In genomic region chr4:89307446-89308160, GRCh38 we compare ENCODE assay signal across 1 cellular context.
TF ChIP-seq lines count a peak whose summit lies in the region.

GPRIN3 (minus strand) TSS chr4:89307800; CDS start chr4:89250110, 57,690 bp downstream.

TF ChIP-seq in HEK293, 187 proteins besides CTCF, POLR2A, EP300 and RAD21 (continued from another document):
- TF ChIP-seq PATZ1 (tag by site-specific recombination; IDR thresholded peaks at IDR 0.05) (peak; percentile 81), SCRT2 (tag by site-specific recombination; IDR thresholded peaks at IDR 0.05) (peak; percentile 92), ZNF132 (tag by site-specific recombination; IDR thresholded peaks at IDR 0.05; ENCODE audit: borderline replicate concordance) (no peak), ZFHX2 (tag by site-specific recombination; conservative IDR thresholded peaks at IDR 0.05) (peak; percentile 66), ZBTB8A (tag by site-specific recombination; IDR thresholded peaks at IDR 0.05) (peak; percentile 57), GLIS2 (tag by site-specific recombination; IDR thresholded peaks at IDR 0.05) (peak; percentile 93), ZNF624 (tag by site-specific recombination; IDR thresholded peaks at IDR 0.05) (no peak), ZNF239 (tag by site-specific recombination; IDR thresholded peaks at IDR 0.05) (no peak), ZIC2 (tag by site-specific recombination; IDR thresholded peaks at IDR 0.05) (peak; percentile 66), ZBTB26 (tag by site-specific recombination; optimal IDR thresholded peaks at IDR 0.05) (peak; percentile 81), ZNF776 (tag by site-specific recombination; IDR thresholded peaks at IDR 0.05; ENCODE audit: borderline replicate concordance) (no peak), MZF1 (tag by site-specific recombination; IDR thresholded peaks at IDR 0.05; ENCODE audit: borderline replicate concordance) (peak; percentile 58; the same call in 1 of the 2 replicates), ZNF600 (tag by site-specific recombination; IDR thresholded peaks at IDR 0.05) (peak; percentile 60), ZNF24 (tag by site-specific recombination; IDR thresholded peaks at IDR 0.05) (0 out of 2 replicates have a peak, but pooled peaks have one; percentile 13), ZNF2 (tag by site-specific recombination; IDR thresholded peaks at IDR 0.05) (peak; percentile 14; the same call in 1 of the 2 replicates), SP3 (tag by site-specific recombination; IDR thresholded peaks at IDR 0.05) (peak; percentile 27; the same call in 1 of the 2 replicates), KLF16 (tag by site-specific recombination; IDR thresholded peaks at IDR 0.05) (no peak), OSR2 (tag by site-specific recombination; IDR thresholded peaks at IDR 0.05) (no peak), ZNF529 (tag by site-specific recombination; IDR thresholded peaks at IDR 0.05; ENCODE audit: insufficient replicate concordance) (no peak), KLF9 (tag by site-specific recombination; IDR thresholded peaks at IDR 0.05; ENCODE audit: low read depth) (peak; percentile 57), HIC1 (tag by site-specific recombination; IDR thresholded peaks at IDR 0.05) (peak; percentile 27; the same call in 1 of the 2 replicates), ZNF416 (tag by site-specific recombination; IDR thresholded peaks at IDR 0.05) (no peak), ZNF335 (tag by site-specific recombination; conservative IDR thresholded peaks at IDR 0.05) (peak; percentile 91), ZNF561 (tag by site-specific recombination; IDR thresholded peaks at IDR 0.05; ENCODE audit: borderline replicate concordance) (peak; percentile 52; the same call in 1 of the 2 replicates), HOXC10 (CRISPR knock-in tag; IDR thresholded peaks at IDR 0.05) (no peak), EGR2 (tag by site-specific recombination; IDR thresholded peaks at IDR 0.05; ENCODE audit: low read depth) (peak; percentile 55), ZNF660 (tag by site-specific recombination; IDR thresholded peaks at IDR 0.05) (0 out of 2 replicates have a peak, but pooled peaks have one; percentile 36), KLF17 (tag by site-specific recombination; IDR thresholded peaks at IDR 0.05) (no peak), ZNF626 (tag by site-specific recombination; IDR thresholded peaks at IDR 0.05) (no peak), ZNF391 (tag by site-specific recombination; IDR thresholded peaks at IDR 0.05; ENCODE audit: borderline replicate concordance, low read depth) (no peak), IKZF3 (tag by site-specific recombination; IDR thresholded peaks at IDR 0.05) (no peak), HOXD13 (CRISPR knock-in tag; IDR thresholded peaks at IDR 0.05; ENCODE audit: borderline replicate concordance) (no peak), ZBTB48 (tag by site-specific recombination; IDR thresholded peaks at IDR 0.05) (peak; percentile 73)
- TF ChIP-seq, protein P1, sequence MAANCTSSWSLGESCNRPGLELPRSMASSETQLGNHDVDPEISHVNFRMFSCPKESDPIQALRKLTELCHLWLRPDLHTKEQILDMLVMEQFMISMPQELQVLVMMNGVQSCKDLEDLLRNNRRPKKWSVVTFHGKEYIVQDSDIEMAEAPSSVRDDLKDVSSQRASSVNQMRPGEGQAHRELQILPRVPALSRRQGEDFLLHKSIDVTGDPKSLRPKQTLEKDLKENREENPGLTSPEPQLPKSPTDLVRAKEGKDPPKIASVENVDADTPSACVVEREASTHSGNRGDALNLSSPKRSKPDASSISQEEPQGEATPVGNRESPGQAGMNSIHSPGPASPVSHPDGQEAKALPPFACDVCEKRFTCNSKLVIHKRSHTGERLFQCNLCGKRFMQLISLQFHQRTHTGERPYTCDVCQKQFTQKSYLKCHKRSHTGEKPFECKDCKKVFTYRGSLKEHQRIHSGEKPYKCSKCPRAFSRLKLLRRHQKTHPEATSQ (tag by site-specific recombination; IDR thresholded peaks at IDR 0.05), result no peak
- TF ChIP-seq, protein P2, sequence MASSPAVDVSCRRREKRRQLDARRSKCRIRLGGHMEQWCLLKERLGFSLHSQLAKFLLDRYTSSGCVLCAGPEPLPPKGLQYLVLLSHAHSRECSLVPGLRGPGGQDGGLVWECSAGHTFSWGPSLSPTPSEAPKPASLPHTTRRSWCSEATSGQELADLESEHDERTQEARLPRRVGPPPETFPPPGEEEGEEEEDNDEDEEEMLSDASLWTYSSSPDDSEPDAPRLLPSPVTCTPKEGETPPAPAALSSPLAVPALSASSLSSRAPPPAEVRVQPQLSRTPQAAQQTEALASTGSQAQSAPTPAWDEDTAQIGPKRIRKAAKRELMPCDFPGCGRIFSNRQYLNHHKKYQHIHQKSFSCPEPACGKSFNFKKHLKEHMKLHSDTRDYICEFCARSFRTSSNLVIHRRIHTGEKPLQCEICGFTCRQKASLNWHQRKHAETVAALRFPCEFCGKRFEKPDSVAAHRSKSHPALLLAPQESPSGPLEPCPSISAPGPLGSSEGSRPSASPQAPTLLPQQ (tag by site-specific recombination; IDR thresholded peaks at IDR 0.05), result peak; percentile 49; the same call in 1 of the 2 replicates
- TF ChIP-seq, protein P3, sequence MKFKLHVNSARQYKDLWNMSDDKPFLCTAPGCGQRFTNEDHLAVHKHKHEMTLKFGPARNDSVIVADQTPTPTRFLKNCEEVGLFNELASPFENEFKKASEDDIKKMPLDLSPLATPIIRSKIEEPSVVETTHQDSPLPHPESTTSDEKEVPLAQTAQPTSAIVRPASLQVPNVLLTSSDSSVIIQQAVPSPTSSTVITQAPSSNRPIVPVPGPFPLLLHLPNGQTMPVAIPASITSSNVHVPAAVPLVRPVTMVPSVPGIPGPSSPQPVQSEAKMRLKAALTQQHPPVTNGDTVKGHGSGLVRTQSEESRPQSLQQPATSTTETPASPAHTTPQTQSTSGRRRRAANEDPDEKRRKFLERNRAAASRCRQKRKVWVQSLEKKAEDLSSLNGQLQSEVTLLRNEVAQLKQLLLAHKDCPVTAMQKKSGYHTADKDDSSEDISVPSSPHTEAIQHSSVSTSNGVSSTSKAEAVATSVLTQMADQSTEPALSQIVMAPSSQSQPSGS (tag by site-specific recombination; IDR thresholded peaks at IDR 0.05; ENCODE audit: low read depth), result no peak
- TF ChIP-seq, protein P4, sequence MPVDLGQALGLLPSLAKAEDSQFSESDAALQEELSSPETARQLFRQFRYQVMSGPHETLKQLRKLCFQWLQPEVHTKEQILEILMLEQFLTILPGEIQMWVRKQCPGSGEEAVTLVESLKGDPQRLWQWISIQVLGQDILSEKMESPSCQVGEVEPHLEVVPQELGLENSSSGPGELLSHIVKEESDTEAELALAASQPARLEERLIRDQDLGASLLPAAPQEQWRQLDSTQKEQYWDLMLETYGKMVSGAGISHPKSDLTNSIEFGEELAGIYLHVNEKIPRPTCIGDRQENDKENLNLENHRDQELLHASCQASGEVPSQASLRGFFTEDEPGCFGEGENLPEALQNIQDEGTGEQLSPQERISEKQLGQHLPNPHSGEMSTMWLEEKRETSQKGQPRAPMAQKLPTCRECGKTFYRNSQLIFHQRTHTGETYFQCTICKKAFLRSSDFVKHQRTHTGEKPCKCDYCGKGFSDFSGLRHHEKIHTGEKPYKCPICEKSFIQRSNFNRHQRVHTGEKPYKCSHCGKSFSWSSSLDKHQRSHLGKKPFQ (tag by site-specific recombination; IDR thresholded peaks at IDR 0.05), result no peak
- TF ChIP-seq, protein P5, sequence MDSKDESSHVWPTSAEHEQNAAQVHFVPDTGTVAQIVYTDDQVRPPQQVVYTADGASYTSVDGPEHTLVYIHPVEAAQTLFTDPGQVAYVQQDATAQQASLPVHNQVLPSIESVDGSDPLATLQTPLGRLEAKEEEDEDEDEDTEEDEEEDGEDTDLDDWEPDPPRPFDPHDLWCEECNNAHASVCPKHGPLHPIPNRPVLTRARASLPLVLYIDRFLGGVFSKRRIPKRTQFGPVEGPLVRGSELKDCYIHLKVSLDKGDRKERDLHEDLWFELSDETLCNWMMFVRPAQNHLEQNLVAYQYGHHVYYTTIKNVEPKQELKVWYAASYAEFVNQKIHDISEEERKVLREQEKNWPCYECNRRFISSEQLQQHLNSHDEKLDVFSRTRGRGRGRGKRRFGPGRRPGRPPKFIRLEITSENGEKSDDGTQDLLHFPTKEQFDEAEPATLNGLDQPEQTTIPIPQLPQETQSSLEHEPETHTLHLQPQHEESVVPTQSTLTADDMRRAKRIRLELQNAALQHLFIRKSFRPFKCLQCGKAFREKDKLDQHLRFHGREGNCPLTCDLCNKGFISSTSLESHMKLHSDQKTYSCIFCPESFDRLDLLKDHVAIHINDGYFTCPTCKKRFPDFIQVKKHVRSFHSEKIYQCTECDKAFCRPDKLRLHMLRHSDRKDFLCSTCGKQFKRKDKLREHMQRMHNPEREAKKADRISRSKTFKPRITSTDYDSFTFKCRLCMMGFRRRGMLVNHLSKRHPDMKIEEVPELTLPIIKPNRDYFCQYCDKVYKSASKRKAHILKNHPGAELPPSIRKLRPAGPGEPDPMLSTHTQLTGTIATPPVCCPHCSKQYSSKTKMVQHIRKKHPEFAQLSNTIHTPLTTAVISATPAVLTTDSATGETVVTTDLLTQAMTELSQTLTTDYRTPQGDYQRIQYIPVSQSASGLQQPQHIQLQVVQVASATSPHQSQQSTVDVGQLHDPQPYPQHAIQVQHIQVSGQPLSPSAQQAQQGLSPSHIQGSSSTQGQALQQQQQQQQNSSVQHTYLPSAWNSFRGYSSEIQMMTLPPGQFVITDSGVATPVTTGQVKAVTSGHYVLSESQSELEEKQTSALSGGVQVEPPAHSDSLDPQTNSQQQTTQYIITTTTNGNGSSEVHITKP (tag by site-specific recombination; IDR thresholded peaks at IDR 0.05), result peak; percentile 17; the same call in 1 of the 2 replicates
- TF ChIP-seq, protein P6, sequence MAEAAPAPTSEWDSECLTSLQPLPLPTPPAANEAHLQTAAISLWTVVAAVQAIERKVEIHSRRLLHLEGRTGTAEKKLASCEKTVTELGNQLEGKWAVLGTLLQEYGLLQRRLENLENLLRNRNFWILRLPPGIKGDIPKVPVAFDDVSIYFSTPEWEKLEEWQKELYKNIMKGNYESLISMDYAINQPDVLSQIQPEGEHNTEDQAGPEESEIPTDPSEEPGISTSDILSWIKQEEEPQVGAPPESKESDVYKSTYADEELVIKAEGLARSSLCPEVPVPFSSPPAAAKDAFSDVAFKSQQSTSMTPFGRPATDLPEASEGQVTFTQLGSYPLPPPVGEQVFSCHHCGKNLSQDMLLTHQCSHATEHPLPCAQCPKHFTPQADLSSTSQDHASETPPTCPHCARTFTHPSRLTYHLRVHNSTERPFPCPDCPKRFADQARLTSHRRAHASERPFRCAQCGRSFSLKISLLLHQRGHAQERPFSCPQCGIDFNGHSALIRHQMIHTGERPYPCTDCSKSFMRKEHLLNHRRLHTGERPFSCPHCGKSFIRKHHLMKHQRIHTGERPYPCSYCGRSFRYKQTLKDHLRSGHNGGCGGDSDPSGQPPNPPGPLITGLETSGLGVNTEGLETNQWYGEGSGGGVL (tag by site-specific recombination; IDR thresholded peaks at IDR 0.05), result peak; percentile 70
